ENCODE assay signal across 12 cellular contexts in genomic region chr10:95485445-95485844, GRCh38.
A peak's percentile ranks its signal among the peaks of the same experiment; 100 is the strongest.
DNase-seq lines count a peak whose midpoint lies in the region; ATAC-seq, FAIRE-seq and TF ChIP-seq lines count a peak whose summit lies in the region.
"Had no signal": no experiment of that assay in that cellular context is flagged by ENCODE, and none has a peak within 500 bp of the region (broad histone marks: within the 10 kb centered on the region; RNA-seq: fewer than 3 reads in every experiment).

No MANE protein-coding gene starts in this region.

- H3K27ac ChIP-seq in right atrium auricular region (peak overlapping the region; percentile 23 to 80), astrocyte (ENCODE audit: low read depth, low read length) (no peak overlapping the region), right lobe of liver (peak overlapping the region; percentile 6 to 22 (median 17))
- H3K27ac ChIP-seq: HL-60 had no signal

- H3K79me2 ChIP-seq in astrocyte (ENCODE audit: insufficient read depth, low read length) = no peaks in the 10 kb centered on the region

- no peak overlapping the region for H3K9ac ChIP-seq in astrocyte (ENCODE audit: low read length)

- H3K27me3 ChIP-seq in right atrium auricular region (no peaks in the 10 kb centered on the region), astrocyte (ENCODE audit: insufficient read depth, low read length) (no peaks in the 10 kb centered on the region), right lobe of liver (no peaks in the 10 kb centered on the region)

- WGBS in right lobe of liver (ENCODE audit: insufficient coverage, low coverage, low lambda C conversion rate, missing lambda C conversion rate) = 60% methylated on average over 3 of the region's 3 CpGs

- no peak for FAIRE-seq in astrocyte (lab: Jason Lieb, UNC)

- TF ChIP-seq POLR2A in right lobe of liver (IDR thresholded peaks at IDR 0.05) = no peak

- H2AFZ ChIP-seq in astrocyte (ENCODE audit: low read depth, low read length) = no peak overlapping the region

- H3K4me2 ChIP-seq in astrocyte (ENCODE audit: low read length) = no peak overlapping the region

- H3K36me3 ChIP-seq in right atrium auricular region (peaks cover 37% of the 10 kb centered on the region), astrocyte (ENCODE audit: insufficient read depth, low read length) (no peaks in the 10 kb centered on the region), right lobe of liver (peaks cover 0 to 6% (median 0%) of the 10 kb centered on the region in 4 donors)

- no peak for TF ChIP-seq CTCF in right atrium auricular region (IDR thresholded peaks at IDR 0.05)
- no peak for TF ChIP-seq CTCF in astrocyte (IDR thresholded peaks at IDR 0.05; ENCODE audit: insufficient read depth, low read depth, low read length)
- TF ChIP-seq CTCF in right lobe of liver (IDR thresholded peaks at IDR 0.05) = no peak

- no peaks in the 10 kb centered on the region for H4K20me1 ChIP-seq in astrocyte (ENCODE audit: insufficient read depth, low read length)

- DNase-seq in right atrium auricular region (ENCODE audit: low spot score) = no peak
- DNase-seq in left ventricle myocardium superior = no peak
- DNase-seq in astrocyte (ENCODE audit: low read depth) = peak; percentile 57
- no peak for DNase-seq in right lobe of liver
- no peak for DNase-seq in NOMO-1 treated with dmso at 0.1 percent for 144 hours (lab: John Stamatoyannopoulos, UW; ENCODE audit: unreplicated experiment)
- no peak for DNase-seq in pons (ENCODE audit: low spot score)
- no peak for DNase-seq in immature natural killer cell
- DNase-seq: activated CD4-positive, alpha-beta T cell treated with anti-CD3 and anti-CD28 coated beads for 4 hours; C1 segment of cervical spinal cord had no signal

- H3K27me3 Mint-ChIP-seq in astrocyte (ENCODE audit: low read depth, unreplicated experiment) (no peaks in the 10 kb centered on the region), immature natural killer cell (ENCODE audit: low read depth in 3 of 3) (no peaks in the 10 kb centered on the region)
- H3K27me3 Mint-ChIP-seq: dendritic cell treated with granulocyte-macrophage colony-stimulating factor and Interleukin-4, amounts not matched to agents 40 ng/mL and 50 ng/mL, for 4 days had no signal

- H3K4me3 Mint-ChIP-seq in astrocyte (ENCODE audit: unreplicated experiment) = no peak overlapping the region
- peak overlapping the region in 2 of 5 donors; percentile 0 to 29 for H3K4me3 Mint-ChIP-seq in immature natural killer cell
- H3K4me3 Mint-ChIP-seq: dendritic cell treated with granulocyte-macrophage colony-stimulating factor and Interleukin-4, amounts not matched to agents 40 ng/mL and 50 ng/mL, for 4 days had no signal

- intact Hi-C loops in left ventricle myocardium superior (cut with micrococcal nuclease) (loop anchor here (10.0 kb wide), 1 partner anchor 69 kb away; no protein-coding TSS in a partner anchor), right lobe of liver (cut with DNase I) (no loop called here)

- H3K4me3 ChIP-seq in right atrium auricular region (no peak overlapping the region), astrocyte (ENCODE audit: insufficient read depth, low read depth, low read length) (no peak overlapping the region), right lobe of liver (no peak overlapping the region)

- H3K9me3 Mint-ChIP-seq in astrocyte (ENCODE audit: unreplicated experiment) = no peaks in the 10 kb centered on the region
- H3K9me3 Mint-ChIP-seq in immature natural killer cell = no peaks in the 10 kb centered on the region
- H3K9me3 Mint-ChIP-seq: dendritic cell treated with granulocyte-macrophage colony-stimulating factor and Interleukin-4, amounts not matched to agents 40 ng/mL and 50 ng/mL, for 4 days had no signal

- ATAC-seq in left ventricle myocardium superior (no peak), right lobe of liver (peak in 1 of 4 donors; percentile 52), SK-N-SH treated with all-trans-retinoic acid at 6 μM for 48 hours (no peak)

- no peaks in the 10 kb centered on the region for H3K9me3 ChIP-seq in right atrium auricular region
- H3K9me3 ChIP-seq in astrocyte (ENCODE audit: insufficient read depth, low read depth, low read length) = no peaks in the 10 kb centered on the region
- no peaks in the 10 kb centered on the region for H3K9me3 ChIP-seq in right lobe of liver

- H3K36me3 Mint-ChIP-seq in astrocyte (ENCODE audit: low read depth, unreplicated experiment) (no peaks in the 10 kb centered on the region), immature natural killer cell (no peaks in the 10 kb centered on the region)

- peaks cover 31% of the 10 kb centered on the region for H3K4me1 Mint-ChIP-seq in astrocyte (ENCODE audit: low read depth, unreplicated experiment)
- H3K4me1 Mint-ChIP-seq in immature natural killer cell = peaks cover 10 to 15% of the 10 kb centered on the region in 2 donors

- H3K27ac Mint-ChIP-seq in astrocyte (ENCODE audit: unreplicated experiment) (no peak overlapping the region), immature natural killer cell (peak overlapping the region in 2 of 6 donors; percentile 12 to 27)
- H3K27ac Mint-ChIP-seq: dendritic cell treated with granulocyte-macrophage colony-stimulating factor and Interleukin-4, amounts not matched to agents 40 ng/mL and 50 ng/mL, for 4 days had no signal

- H3K4me1 ChIP-seq in right atrium auricular region = peaks cover 0 to 46% of the 10 kb centered on the region in 2 donors
- peaks cover 4% of the 10 kb centered on the region for H3K4me1 ChIP-seq in astrocyte (ENCODE audit: insufficient read depth, low read length)
- H3K4me1 ChIP-seq in right lobe of liver = peaks cover 0 to 37% (median 15%) of the 10 kb centered on the region in 4 donors

TF ChIP-seq in SK-N-SH treated with all-trans-retinoic acid at 6 μM for 48 hours, 23 proteins besides CTCF, POLR2A, EP300 and RAD21:
- TF ChIP-seq TOX (CRISPR knock-in tag; IDR thresholded peaks at IDR 0.05; ENCODE audit: borderline replicate concordance) (no peak), ARNTL (CRISPR knock-in tag; IDR thresholded peaks at IDR 0.05; ENCODE audit: borderline replicate concordance, low read depth) (no peak), ZNF8 (CRISPR knock-in tag; IDR thresholded peaks at IDR 0.05) (no peak), CSDC2 (CRISPR knock-in tag; IDR thresholded peaks at IDR 0.05) (no peak), ZNF70 (CRISPR knock-in tag; IDR thresholded peaks at IDR 0.05) (no peak), ZC3H10 (CRISPR knock-in tag; IDR thresholded peaks at IDR 0.05) (no peak), POU6F1 (CRISPR knock-in tag; IDR thresholded peaks at IDR 0.05; ENCODE audit: borderline replicate concordance, low read depth) (no peak), ZNF565 (CRISPR knock-in tag; conservative IDR thresholded peaks at IDR 0.05; ENCODE audit: low read depth) (no peak), BACH2 (CRISPR knock-in tag; IDR thresholded peaks at IDR 0.05; ENCODE audit: borderline replicate concordance) (no peak), SNAI2 (CRISPR knock-in tag; IDR thresholded peaks at IDR 0.05) (no peak), ZFP30 (CRISPR knock-in tag; IDR thresholded peaks at IDR 0.05) (no peak), TSHZ2 (CRISPR knock-in tag; IDR thresholded peaks at IDR 0.05) (no peak), ISL1 (CRISPR knock-in tag; IDR thresholded peaks at IDR 0.05) (no peak), OSR1 (CRISPR knock-in tag; IDR thresholded peaks at IDR 0.05) (no peak)
